ENCODE assay signal across 22 cellular contexts in genomic region chr11:132561937-132562336, GRCh38.
DNase-seq lines count a peak whose midpoint lies in the region; TF ChIP-seq lines count a peak whose summit lies in the region.
"Had no signal": no experiment of that assay in that cellular context is flagged by ENCODE, and none has a peak within 500 bp of the region (broad histone marks: within the 10 kb centered on the region; RNA-seq: fewer than 3 reads in every experiment).

No MANE protein-coding gene starts in this region.

- H3K36me3 ChIP-seq in BLaER1: no peaks in the 10 kb centered on the region
- H3K36me3 ChIP-seq in adipocyte (ENCODE audit: control insufficient read depth, insufficient read depth, low read length, severe bottlenecking): no peaks in the 10 kb centered on the region
- H3K36me3 ChIP-seq in thyroid gland: no peaks in the 10 kb centered on the region

- no peak for TF ChIP-seq POLR2A in thyroid gland (IDR thresholded peaks at IDR 0.05)

- H3K36me3 Mint-ChIP-seq in nephron (ENCODE audit: low read depth): no peaks in the 10 kb centered on the region
- H3K36me3 Mint-ChIP-seq in MCF 10A (ENCODE audit: insufficient read depth, unreplicated experiment): no peaks in the 10 kb centered on the region
- H3K36me3 Mint-ChIP-seq: CD8-positive, alpha-beta T cell had no signal

- BruUV-seq in MCF 10A (replicated peaks; lab: Mats Ljungman, UMichigan): no TSS peak

- WGBS in thyroid gland, 2 donors: 33 to 39% methylated on average over 2 of the region's 2 CpGs

- no peak overlapping the region for H3K4me3 ChIP-seq in BLaER1
- H3K4me3 ChIP-seq in adipocyte (ENCODE audit: low read length): no peak overlapping the region
- no peak overlapping the region for H3K4me3 ChIP-seq in thyroid gland (replicated peaks in 1 of 3)
- H3K4me3 ChIP-seq: A549, GM12878 had no signal

- H3K27ac ChIP-seq in BLaER1: no peak overlapping the region
- peak overlapping the region; percentile 95 for H3K27ac ChIP-seq in thyroid gland
- H3K27ac ChIP-seq: 22Rv1, A549, C4-2B had no signal

- CTCF ChIA-PET in MCF 10A (lab: Yijun Ruan, JAX): no interaction called here

- H3K4me3 Mint-ChIP-seq in nephron (no peak overlapping the region), MCF 10A (ENCODE audit: unreplicated experiment) (no peak overlapping the region)
- H3K4me3 Mint-ChIP-seq: B cell; CD4-positive, alpha-beta T cell; CD8-positive, alpha-beta T cell had no signal

- H3K4me1 Mint-ChIP-seq in nephron (peaks cover 34% of the 10 kb centered on the region), MCF 10A (ENCODE audit: insufficient read depth, unreplicated experiment) (no peaks in the 10 kb centered on the region)
- H3K4me1 Mint-ChIP-seq: B cell had no signal

- intact Hi-C loops in thyroid gland (cut with DNase I) (no loop called here), MCF 10A (cut with micrococcal nuclease) (no loop called here)

- H3K27me3 ChIP-seq in BLaER1 (no peaks in the 10 kb centered on the region), adipocyte (replicated peaks; ENCODE audit: control insufficient read depth, insufficient read depth, low read length) (peaks cover 5% of the 10 kb centered on the region), thyroid gland (no peaks in the 10 kb centered on the region)

- H3K9me3 Mint-ChIP-seq in nephron (no peaks in the 10 kb centered on the region), MCF 10A (ENCODE audit: unreplicated experiment) (peaks cover 66% of the 10 kb centered on the region)
- H3K9me3 Mint-ChIP-seq: CD8-positive, alpha-beta T cell had no signal

- TF ChIP-seq CTCF in nephron (IDR thresholded peaks at IDR 0.05; ENCODE audit: unreplicated experiment in 3 of 3) (no peak), thyroid gland (IDR thresholded peaks at IDR 0.05) (no peak), MCF 10A (IDR thresholded peaks at IDR 0.05; ENCODE audit: unreplicated experiment) (no peak)

- H3K27me3 Mint-ChIP-seq in nephron (ENCODE audit: low read depth) (peaks cover 5% of the 10 kb centered on the region), MCF 10A (ENCODE audit: insufficient read depth, unreplicated experiment) (no peaks in the 10 kb centered on the region)
- H3K27me3 Mint-ChIP-seq: B cell; CD4-positive, alpha-beta T cell had no signal

- POLR2A ChIA-PET in MCF 10A (lab: Yijun Ruan, JAX): no interaction called here

- DNase-seq in adipocyte (ENCODE audit: low read depth) (peak; percentile 13), thyroid gland (peak; percentile 53 to 58), COLO829 (ENCODE audit: low spot score) (no peak), MCF 10A (ENCODE audit: unreplicated experiment) (no peak)
- DNase-seq in activated CD8-positive, alpha-beta memory T cell treated with anti-CD3 and anti-CD28 coated beads for 24 hours: no peak
- DNase-seq: AML-193; CD4-positive, alpha-beta T cell; CD8-positive, alpha-beta T cell; COR-L47; DMS 273 treated with DMSO at 0.1 percent for 48 hours; DMS153; DMS53; DMS79; EL; GDM1 had no signal

- no peaks in the 10 kb centered on the region for H3K9me3 ChIP-seq in BLaER1
- H3K9me3 ChIP-seq in adipocyte (ENCODE audit: control insufficient read depth, low read length): no peaks in the 10 kb centered on the region
- no peaks in the 10 kb centered on the region for H3K9me3 ChIP-seq in thyroid gland
- H3K9me3 ChIP-seq: A549 had no signal

- H3K27ac Mint-ChIP-seq in nephron (peak overlapping the region; percentile 72 to 78 (median 76)), MCF 10A (ENCODE audit: low read depth, unreplicated experiment) (no peak overlapping the region)
- H3K27ac Mint-ChIP-seq: B cell; CD4-positive, alpha-beta T cell; CD8-positive, alpha-beta T cell had no signal

- H3K4me2 ChIP-seq in BLaER1: peak overlapping the region; percentile 55; the same call in 1 of the 2 replicates
- H3K4me2 ChIP-seq: A549 had no signal

- no peaks in the 10 kb centered on the region for H4K20me1 ChIP-seq in BLaER1

- H3K9ac ChIP-seq in BLaER1 (no peak overlapping the region), adipocyte (ENCODE audit: low read length) (no peak overlapping the region)

- peaks cover 21% of the 10 kb centered on the region for H3K4me1 ChIP-seq in BLaER1
- H3K4me1 ChIP-seq in adipocyte (ENCODE audit: control insufficient read depth, insufficient read depth, low read length): peaks cover 7% of the 10 kb centered on the region
- H3K4me1 ChIP-seq in thyroid gland: peaks cover 36 to 47% of the 10 kb centered on the region in 2 donors
- H3K4me1 ChIP-seq: A549 had no signal

Comparison
In these comparisons a context has a peak if more than half of its experiments do, and no peak if none do; other contexts are left out.
1. DNase-seq: peak in adipocyte (single experiment) and thyroid gland (2 of 2); none in COLO829 (single experiment), activated CD8-positive, alpha-beta memory T cell treated with anti-CD3 and anti-CD28 coated beads for 24 hours (single experiment) and MCF 10A (single experiment).